7 cellular contexts compared by ENCODE assay signal in the genomic region with DNA sequence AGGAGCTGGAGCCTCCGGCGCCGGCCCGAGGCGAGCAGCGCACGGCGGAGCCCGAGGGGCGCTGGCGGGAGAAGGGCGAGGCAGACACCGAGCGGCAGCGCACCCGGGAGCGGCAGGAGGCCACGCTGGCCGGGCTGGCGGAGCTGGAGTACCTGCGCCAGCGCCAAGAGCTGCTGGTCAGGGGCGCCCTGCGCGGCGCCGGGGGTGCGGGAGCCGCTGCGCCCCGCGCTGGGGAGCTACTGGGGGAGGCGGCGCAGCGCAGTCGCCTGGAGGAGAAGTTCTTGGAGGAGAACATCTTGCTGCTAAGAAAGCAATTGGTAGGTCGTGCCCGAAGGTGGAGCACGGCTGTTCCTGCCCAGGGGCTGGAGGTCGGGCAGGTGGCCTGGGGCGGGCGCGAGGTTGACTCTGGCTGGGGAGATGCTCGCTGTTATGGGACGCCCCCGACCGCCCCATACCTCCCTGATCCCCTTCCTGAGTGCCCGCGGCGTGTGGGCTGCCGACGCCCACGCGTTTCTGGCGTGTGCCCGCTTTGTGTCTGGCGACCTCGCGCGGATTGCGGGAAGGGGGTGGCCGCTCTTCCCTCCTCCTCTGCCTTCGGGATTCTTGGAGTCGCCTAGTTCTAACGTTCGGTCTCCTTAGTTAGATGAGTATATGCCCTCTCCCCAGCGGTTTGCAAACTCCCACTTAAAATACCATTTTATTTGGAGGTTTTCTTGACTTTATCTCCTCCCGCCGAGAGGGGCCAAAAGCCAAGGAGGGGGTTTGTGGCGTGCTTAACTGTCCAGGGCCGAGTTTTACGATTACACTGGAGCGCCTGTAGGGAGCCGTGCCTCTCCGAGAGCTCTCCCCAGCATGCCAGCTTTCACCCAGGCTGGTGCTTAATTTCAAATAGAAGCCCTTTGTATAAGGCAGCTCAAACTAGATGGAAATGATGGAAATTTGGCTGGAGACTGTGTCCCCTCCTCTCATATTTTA. TPM values are rescaled to one million over a fixed set of nuclear protein-coding genes. Genes with fewer than 3 reads are reported as not detected.
A peak's percentile ranks its signal among the peaks of the same experiment; 100 is the strongest.
DNase-seq lines count a peak whose midpoint lies in the region; ATAC-seq and TF ChIP-seq lines count a peak whose summit lies in the region.

No MANE protein-coding gene starts in this region.

- peak; percentile 18 for ATAC-seq in GM21529 (IDR thresholded peaks at IDR 0.05; ENCODE audit: unreplicated experiment)
- peak; percentile 42 to 48 for ATAC-seq in activated T-cell treated with anti-CD3 and anti-CD28 coated beads, Interleukin-2, amount 50 U/mL, for 4 hours
- peak; percentile 39 for ATAC-seq in omental fat pad (ENCODE audit: low FRiP score)

- DNase-seq in GM10266 (ENCODE audit: extremely low spot score) = peak; percentile 51
- DNase-seq in activated T-cell treated with anti-CD3 and anti-CD28 coated beads, Interleukin-2, amount 50 U/mL, for 4 hours = no peak
- peak; percentile 39 for DNase-seq in glomerular visceral epithelial cell (ENCODE audit: extremely low spot score)
- DNase-seq in omental fat pad (ENCODE audit: low spot score) = no peak
- no peak for DNase-seq in amniotic stem cell (lab: John Stamatoyannopoulos, UW)

- H3K27me3 Mint-ChIP-seq in activated T-cell treated with anti-CD3 and anti-CD28 coated beads, Interleukin-2, amount 50 U/mL, for 4 hours (ENCODE audit: low read depth) = peaks cover 44% of the 10 kb centered on the region

- no peak for TF ChIP-seq RAD21 in Ishikawa (IDR thresholded peaks at IDR 0.05; ENCODE audit: low read depth)

- TF ChIP-seq EP300 in Ishikawa (IDR thresholded peaks at IDR 0.05; ENCODE audit: borderline replicate concordance) = no peak

- H3K9me3 Mint-ChIP-seq in activated T-cell treated with anti-CD3 and anti-CD28 coated beads, Interleukin-2, amount 50 U/mL, for 4 hours = no peaks in the 10 kb centered on the region

- H3K4me1 Mint-ChIP-seq in activated T-cell treated with anti-CD3 and anti-CD28 coated beads, Interleukin-2, amount 50 U/mL, for 4 hours (ENCODE audit: low read depth) = peaks cover 31% of the 10 kb centered on the region

- TF ChIP-seq CTCF in GM10266 (IDR thresholded peaks at IDR 0.05; ENCODE audit: control insufficient read depth, insufficient read depth, low read depth, missing control alignments) (no peak), omental fat pad (IDR thresholded peaks at IDR 0.05) (no peak)

- no peaks in the 10 kb centered on the region for H3K36me3 Mint-ChIP-seq in activated T-cell treated with anti-CD3 and anti-CD28 coated beads, Interleukin-2, amount 50 U/mL, for 4 hours (ENCODE audit: insufficient read depth)

- H3K4me3 Mint-ChIP-seq in activated T-cell treated with anti-CD3 and anti-CD28 coated beads, Interleukin-2, amount 50 U/mL, for 4 hours = peak overlapping the region; percentile 74

TF ChIP-seq in Ishikawa, 13 proteins besides CTCF, POLR2A, EP300 and RAD21:
- TF ChIP-seq EGR1 (IDR thresholded peaks at IDR 0.05) (peak; percentile 77), FOXM1 (IDR thresholded peaks at IDR 0.05; ENCODE audit: borderline replicate concordance, low read depth) (no peak)

RNA-seq across cellular contexts. Expression of a gene that starts 0.8 kb away (rescaled TPM):
- total RNA-seq in activated T-cell treated with anti-CD3 and anti-CD28 coated beads, Interleukin-2, amount 50 U/mL, for 4 hours = 1 to 10 TPM in 1 of 3 donors, under 1 TPM in 2; 0.49 to 2.1 (median 0.76) TPM
- total RNA-seq in omental fat pad = 1 to 10 TPM; 2.7 to 9.7 (median 4.3) TPM

Comparison
In these comparisons a context has a peak if more than half of its experiments do, and no peak if none do; other contexts are left out.
1. DNase-seq: peak in GM10266 (single experiment) and glomerular visceral epithelial cell (single experiment); none in activated T-cell treated with anti-CD3 and anti-CD28 coated beads, Interleukin-2, amount 50 U/mL, for 4 hours (single experiment), omental fat pad (single experiment) and amniotic stem cell (single experiment).
2. Peak in every context shown above with its lines, with median percentiles within 50 percentile points of each other: ATAC-seq.